Comparison of ENCODE assay signal across 13 cellular contexts in the genomic region with DNA sequence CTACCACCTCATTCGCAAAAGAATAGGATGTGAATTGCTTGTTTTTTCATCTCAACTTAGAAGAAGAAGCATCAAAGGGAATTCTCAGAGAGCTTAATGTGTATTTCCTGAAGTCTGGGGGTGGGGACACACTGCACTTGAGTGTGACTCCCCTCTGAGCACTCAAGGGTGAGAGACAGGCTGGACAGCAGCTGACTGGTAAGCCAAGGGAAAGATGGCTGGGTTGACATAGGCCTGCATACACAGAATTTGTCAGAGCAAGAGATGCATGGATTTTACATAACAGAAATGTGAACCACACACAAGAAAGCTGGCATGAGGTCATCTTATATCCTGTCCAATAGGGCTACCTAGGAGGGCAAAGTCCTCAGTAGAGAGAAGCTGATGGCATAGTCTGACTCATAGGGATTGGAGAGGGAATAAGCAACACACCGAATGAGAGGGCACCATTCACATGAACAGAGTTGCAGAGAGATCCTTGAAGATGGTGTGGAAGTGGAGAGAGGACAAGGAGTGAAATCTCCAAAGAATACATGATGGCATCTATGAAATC.
DNase-seq lines count a peak whose midpoint lies in the region; ATAC-seq, FAIRE-seq and TF ChIP-seq lines count a peak whose summit lies in the region.
"Had no signal": no experiment of that assay in that cellular context is flagged by ENCODE, and none has a peak within 500 bp of the region (broad histone marks: within the 10 kb centered on the region; RNA-seq: fewer than 3 reads in every experiment).

No MANE protein-coding gene starts in this region.

- no peaks in the 10 kb centered on the region for H3K9me3 Mint-ChIP-seq in naive thymus-derived CD4-positive, alpha-beta T cell
- H3K9me3 Mint-ChIP-seq: activated naive CD4-positive, alpha-beta T cell treated with anti-CD3 and anti-CD28 coated beads, Interleukin-2, amount 50 U/mL, for 24 hours; mesothelial cell of epicardium had no signal

- H3K27ac Mint-ChIP-seq in naive thymus-derived CD4-positive, alpha-beta T cell = no peak overlapping the region
- H3K27ac Mint-ChIP-seq: activated naive CD4-positive, alpha-beta T cell treated with anti-CD3 and anti-CD28 coated beads, Interleukin-2, amount 50 U/mL, for 24 hours; mesothelial cell of epicardium had no signal

- POLR2A ChIA-PET in naive thymus-derived CD4-positive, alpha-beta T cell (lab: Charles Lee) = no interaction called here

- no peaks in the 10 kb centered on the region for H3K36me3 Mint-ChIP-seq in naive thymus-derived CD4-positive, alpha-beta T cell
- H3K36me3 Mint-ChIP-seq: activated naive CD4-positive, alpha-beta T cell treated with anti-CD3 and anti-CD28 coated beads, Interleukin-2, amount 50 U/mL, for 24 hours; mesothelial cell of epicardium had no signal

- H3K4me1 ChIP-seq in mesendoderm (ENCODE audit: control insufficient read depth, low read depth, low read length) (peaks cover 7% of the 10 kb centered on the region), psoas muscle (no peaks in the 10 kb centered on the region)
- no peaks in the 10 kb centered on the region for H3K4me1 ChIP-seq in naive thymus-derived CD4-positive, alpha-beta T cell (ENCODE audit: control insufficient read depth in 2 of 2, insufficient read depth in 2 of 2, low read length in 2 of 2)

- no peak for TF ChIP-seq POLR2A in GM12891 (IDR thresholded peaks at IDR 0.05; ENCODE audit: low read depth, low read length)

- H3K4ac ChIP-seq in mesendoderm (ENCODE audit: low read depth, low read length) = no peak overlapping the region

- no peak overlapping the region for H3K4me2 ChIP-seq in mesendoderm (ENCODE audit: low read length)

- H2BK120ac ChIP-seq in mesendoderm (ENCODE audit: low read depth, low read length) = no peak overlapping the region

- H3K36me3 ChIP-seq in mesendoderm (ENCODE audit: control insufficient read depth, insufficient read depth, low read length) = no peaks in the 10 kb centered on the region
- H3K36me3 ChIP-seq in psoas muscle (ENCODE audit: insufficient read depth in 1 of 2, low read depth in 1 of 2) = no peaks in the 10 kb centered on the region
- H3K36me3 ChIP-seq in naive thymus-derived CD4-positive, alpha-beta T cell (ENCODE audit: control insufficient read depth in 2 of 3, insufficient read depth in 3 of 3, low read length in 3 of 3) = no peaks in the 10 kb centered on the region

- no peak overlapping the region for H4K5ac ChIP-seq in mesendoderm (ENCODE audit: low read length)

- no peaks in the 10 kb centered on the region for H3K79me2 ChIP-seq in mesendoderm (ENCODE audit: control insufficient read depth, insufficient read depth, low read length)

- TF ChIP-seq CTCF in psoas muscle (IDR thresholded peaks at IDR 0.05) = no peak

- no peaks in the 10 kb centered on the region for H3K9me3 ChIP-seq in psoas muscle
- H3K9me3 ChIP-seq in naive thymus-derived CD4-positive, alpha-beta T cell (ENCODE audit: control insufficient read depth in 2 of 3, low read length in 3 of 3) = no peaks in the 10 kb centered on the region

- no peak overlapping the region for H3K27ac ChIP-seq in mesendoderm (ENCODE audit: low read depth, low read length)
- H3K27ac ChIP-seq in psoas muscle = no peak overlapping the region
- H3K27ac ChIP-seq in naive thymus-derived CD4-positive, alpha-beta T cell (ENCODE audit: low read depth, low read length) = no peak overlapping the region
- H3K27ac ChIP-seq: HL-60 had no signal

- no peak overlapping the region for H3K56ac ChIP-seq in mesendoderm (ENCODE audit: low read length)

- CTCF ChIA-PET in naive thymus-derived CD4-positive, alpha-beta T cell (lab: Charles Lee) = no interaction called here

- H2AK5ac ChIP-seq in mesendoderm (ENCODE audit: low read length) = no peak overlapping the region

- H3K9ac ChIP-seq in mesendoderm (ENCODE audit: low read length) = no peak overlapping the region

- H3K4me3 Mint-ChIP-seq in naive thymus-derived CD4-positive, alpha-beta T cell = no peak overlapping the region
- H3K4me3 Mint-ChIP-seq: activated naive CD4-positive, alpha-beta T cell treated with anti-CD3 and anti-CD28 coated beads, Interleukin-2, amount 50 U/mL, for 24 hours; mesothelial cell of epicardium had no signal

- no peaks in the 10 kb centered on the region for H3K27me3 ChIP-seq in mesendoderm (ENCODE audit: insufficient read depth, low read length, poor library complexity)
- no peaks in the 10 kb centered on the region for H3K27me3 ChIP-seq in psoas muscle (ENCODE audit: insufficient read depth in 3 of 3, low read length in 2 of 3)
- no peaks in the 10 kb centered on the region for H3K27me3 ChIP-seq in naive thymus-derived CD4-positive, alpha-beta T cell (ENCODE audit: control insufficient read depth in 2 of 2, insufficient read depth in 2 of 2, low read length in 2 of 2)

- intact Hi-C loops in psoas muscle (cut with DNase I) = no loop called here
- intact Hi-C loops in naive thymus-derived CD4-positive, alpha-beta T cell (cut with micrococcal nuclease) = no loop called here

- H2BK5ac ChIP-seq in mesendoderm (ENCODE audit: low read length) = no peak overlapping the region

- peak; percentile 87 for FAIRE-seq in GM12891 (lab: Jason Lieb, UNC)

- no peak overlapping the region for H4K8ac ChIP-seq in mesendoderm (ENCODE audit: low read depth, low read length)

- H3K79me1 ChIP-seq in mesendoderm (ENCODE audit: low read length) = no peaks in the 10 kb centered on the region

- H3K4me1 Mint-ChIP-seq in naive thymus-derived CD4-positive, alpha-beta T cell = peaks cover 0 to 11% (median 8%) of the 10 kb centered on the region in 7 donors

- H3K23ac ChIP-seq in mesendoderm (ENCODE audit: low read length) = peak overlapping the region; percentile 81

- no peak overlapping the region for H3K4me3 ChIP-seq in mesendoderm (ENCODE audit: low read length)
- H3K4me3 ChIP-seq in psoas muscle = no peak overlapping the region
- no peak overlapping the region for H3K4me3 ChIP-seq in naive thymus-derived CD4-positive, alpha-beta T cell (ENCODE audit: low read length)

- ATAC-seq in HG02610 (IDR thresholded peaks at IDR 0.05; ENCODE audit: unreplicated experiment) (peak; percentile 59), psoas muscle (no peak)
- no peak for ATAC-seq in naive thymus-derived CD4-positive, alpha-beta T cell

- DNase-seq in GM12891 (ENCODE audit: insufficient read length, low spot score) (no peak), SW480 (ENCODE audit: low spot score) (peak; percentile 96), mesendoderm (peak; percentile 59), psoas muscle (no peak), activated T-cell treated with anti-CD3 and anti-CD28 coated beads for 4 hours (no peak), NCI-H1694 (lab: John Stamatoyannopoulos, UW) (no peak)
- no peak for DNase-seq in naive thymus-derived CD4-positive, alpha-beta T cell
- DNase-seq: NCI-H510A; stimulated activated CD4-positive, alpha-beta T cell treated with anti-CD3 and anti-CD28 coated beads, Interleukin-4, amount 100 ng/mL, for 1 hour had no signal

- no peak overlapping the region for H2BK15ac ChIP-seq in mesendoderm (replicated peaks; ENCODE audit: low read depth)

- H3K27me3 Mint-ChIP-seq in naive thymus-derived CD4-positive, alpha-beta T cell = peaks cover 0 to 11% (median 4%) of the 10 kb centered on the region in 5 donors

- H3K18ac ChIP-seq in mesendoderm (ENCODE audit: low read length) = no peak overlapping the region

- WGBS in mesendoderm (ENCODE audit: extremely low coverage, insufficient coverage, low lambda C conversion rate) = no CpG with 5 or more reads among the region's 2 CpGs
- WGBS in psoas muscle, 3 donors = 43 to 62% (median 60%) methylated on average over 2 of the region's 2 CpGs

TF ChIP-seq in GM12891, 5 proteins besides CTCF, POLR2A, EP300 and RAD21:
- TF ChIP-seq TAF1 (IDR thresholded peaks at IDR 0.05; ENCODE audit: low read depth, low read length) (no peak), POLR2AphosphoS5 (IDR thresholded peaks at IDR 0.05; ENCODE audit: low read depth, low read length) (no peak)

Comparison
In these comparisons a context has a peak if more than half of its experiments do, and no peak if none do; other contexts are left out.
1. DNase-seq: peak in SW480 (single experiment) and mesendoderm (single experiment); none in GM12891 (single experiment), psoas muscle (0 of 2), naive thymus-derived CD4-positive, alpha-beta T cell (0 of 9), activated T-cell treated with anti-CD3 and anti-CD28 coated beads for 4 hours (single experiment) and NCI-H1694 (single experiment).